26 cellular contexts compared by ENCODE assay signal in the genomic region with DNA sequence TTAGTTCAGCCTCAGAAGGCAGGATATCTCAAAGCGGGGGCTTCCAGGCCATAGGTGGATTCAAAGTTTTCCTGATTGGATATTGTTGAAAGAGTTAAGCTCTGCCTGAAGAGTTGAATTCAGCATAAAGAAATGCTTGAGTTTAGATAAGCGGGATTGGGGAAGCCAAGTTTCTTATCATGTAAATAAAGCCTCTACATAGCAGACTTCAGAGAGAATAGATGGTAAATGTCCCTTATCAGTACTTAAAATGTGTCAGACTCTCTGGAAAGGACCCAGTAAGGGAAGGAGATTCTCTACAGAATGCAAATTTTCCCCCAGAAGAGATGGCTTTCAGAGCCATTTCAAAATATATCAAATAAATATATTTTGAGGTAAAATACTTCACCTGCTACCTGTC.
"Had no signal": no experiment of that assay in that cellular context is flagged by ENCODE, and none has a peak within 500 bp of the region (broad histone marks: within the 10 kb centered on the region; RNA-seq: fewer than 3 reads in every experiment).

No MANE protein-coding gene starts in this region.

- H3K4me1 ChIP-seq: left lung, lower lobe of right lung, neural progenitor cell, right atrium auricular region, right lobe of liver, tibial nerve, uterus had no signal

- H3K36me3 ChIP-seq: left lung, lower lobe of right lung, neural progenitor cell, neutrophil, right atrium auricular region, right lobe of liver, tibial nerve, uterus had no signal

- H3K27me3 ChIP-seq: left lung, neural progenitor cell, neutrophil, right atrium auricular region, right lobe of liver, tibial nerve, uterus had no signal

- ATAC-seq: left colon; left lung; lower lobe of right lung; natural killer cell; right lobe of liver; stimulated activated memory B cell treated with anti-CD40 and anti-IgM and Interleukin-4, amounts not matched to agents 10 μg/mL and 1 μg/mL and 100 μg/mL, for 72 hours; stimulated activated naive CD8-positive, alpha-beta T cell treated with anti-CD3 and anti-CD28 coated beads, Interleukin-15, amount 100 ng/mL, for 72 hours had no signal

- FAIRE-seq: kidney had no signal

- H3K4me3 ChIP-seq: left lung, lower lobe of right lung, neural progenitor cell, right atrium auricular region, right lobe of liver, smooth muscle cell, tibial nerve, uterus had no signal

- H3K4me2 ChIP-seq: neural progenitor cell, smooth muscle cell had no signal

- H3K27ac ChIP-seq: left lung, lower lobe of right lung, neural progenitor cell, neutrophil, right atrium auricular region, right lobe of liver, tibial nerve, uterus had no signal

- H3K9me3 ChIP-seq: left lung, lower lobe of right lung, neutrophil, right atrium auricular region, right lobe of liver, tibial nerve, uterus had no signal

- DNase-seq: hippocampal formation; kidney; left colon; left lung; lower lobe of right lung; mammary epithelial cell; mesenchymal stem cell; naive B cell; natural killer cell; nephron progenitor cell; occipital lobe; right lobe of liver; stimulated activated CD4-positive, alpha-beta T cell treated with anti-CD3 and anti-CD28 coated beads, Interleukin-1b, Interleukin-23, amount 100 ng/mL, for 48 hours; stimulated activated CD4-positive, alpha-beta T cell treated with anti-CD3 and anti-CD28 coated beads, Interleukin-2, amount 100 ng/mL, for 48 hours; stimulated activated CD4-positive, alpha-beta T cell treated with anti-CD3 and anti-CD28 coated beads, Interleukin-4, amount 100 ng/mL, for 4 hours; stimulated activated CD8-positive, alpha-beta memory T cell treated with anti-CD3 and anti-CD28 coated beads, Interleukin-4, amount 100 ng/mL, for 48 hours; stimulated activated naive CD4-positive, alpha-beta T cell treated with Interleukin-2 at 50 U/mL for 16 hours; stimulated activated naive CD8-positive, alpha-beta T cell treated with anti-CD3 and anti-CD28 coated beads, Interleukin-15, amount 100 ng/mL, for 72 hours; substantia nigra; uterus had no signal

- H2AFZ ChIP-seq: neural progenitor cell had no signal

- H3K9ac ChIP-seq: neural progenitor cell had no signal
